ENCODE assay signal across 17 cellular contexts in the genomic region with DNA sequence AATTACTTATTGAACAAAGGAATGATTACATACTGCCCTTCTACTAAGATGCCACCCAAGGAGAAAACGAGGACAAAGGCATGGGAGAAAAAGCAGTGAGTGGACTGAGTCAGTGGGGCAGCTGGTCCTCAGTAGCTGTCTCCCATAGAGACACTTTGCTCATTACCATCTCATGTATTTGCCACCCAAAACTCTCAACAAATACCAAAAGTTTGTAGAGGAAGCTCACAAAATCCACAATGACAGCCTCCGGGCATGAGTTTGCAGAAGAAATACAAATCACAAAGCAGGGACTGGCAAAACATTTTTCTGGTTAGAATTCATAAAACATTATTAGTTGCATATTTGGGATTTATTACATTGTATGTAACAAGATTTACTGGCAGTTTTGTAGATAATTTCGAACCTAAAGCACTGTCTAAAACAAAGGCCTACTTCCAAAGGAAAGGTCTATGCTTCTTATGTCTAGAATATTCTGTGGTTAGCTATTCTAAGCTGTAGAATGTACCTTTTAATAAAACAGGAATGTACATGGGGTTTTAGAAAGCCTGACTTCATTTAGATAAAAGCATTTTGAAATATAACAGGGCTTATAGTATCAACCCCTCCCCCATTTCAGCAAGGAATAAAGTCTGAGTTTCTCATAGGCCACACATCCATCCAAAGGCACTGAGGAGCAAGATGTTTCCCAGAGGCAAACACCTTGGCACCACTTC. TPM values are rescaled to one million over a fixed set of nuclear protein-coding genes. Genes with fewer than 3 reads are reported as not detected.
"Had no signal": no experiment of that assay in that cellular context is flagged by ENCODE, and none has a peak within 500 bp of the region (broad histone marks: within the 10 kb centered on the region; RNA-seq: fewer than 3 reads in every experiment).

No MANE protein-coding gene starts in this region.

- DNase-seq: activated naive CD4-positive, alpha-beta T cell treated with anti-CD3 and anti-CD28 coated beads, Interleukin-2, amount 10 ng/mL, durations not matched to agents 7 days and 5 days; adrenal gland; head of caudate nucleus; islet precursor cell; mammary epithelial cell; mucosa of descending colon; natural killer cell; stimulated activated CD4-positive, alpha-beta T cell treated with anti-CD3 and anti-CD28 coated beads, Interleukin-15, amount 100 ng/mL, for 24 hours; stimulated activated CD4-positive, alpha-beta T cell treated with anti-CD3 and anti-CD28 coated beads, Interleukin-4, amount 100 ng/mL, for 4 hours; stimulated activated naive CD8-positive, alpha-beta T cell treated with anti-CD3 and anti-CD28 coated beads, Interleukin-15, amount 100 ng/mL, for 72 hours; T-helper 17 cell; testis had no signal

- H3K4me3 Mint-ChIP-seq: activated naive CD4-positive, alpha-beta T cell treated with anti-CD3 and anti-CD28 coated beads, Interleukin-2, amount 10 ng/mL, durations not matched to agents 7 days and 5 days; brain; central memory CD8-positive, alpha-beta T cell; dendritic cell treated with granulocyte-macrophage colony-stimulating factor and Interleukin-4, amounts not matched to agents 40 ng/mL and 50 ng/mL, for 4 days; natural killer cell; stimulated activated naive CD8-positive, alpha-beta T cell treated with anti-CD3 and anti-CD28 coated beads, Interleukin-15, amount 100 ng/mL, for 72 hours; T-helper 17 cell had no signal

- H3K9me3 ChIP-seq: adrenal gland, mucosa of descending colon, testis had no signal

- H3K27ac Mint-ChIP-seq: activated naive CD4-positive, alpha-beta T cell treated with anti-CD3 and anti-CD28 coated beads, Interleukin-2, amount 10 ng/mL, durations not matched to agents 7 days and 5 days; activated T-helper 2 cell treated with anti-CD3 and anti-CD28 coated beads, Interferon-gamma antibody, Interleukin-2, Interleukin-4, amounts not matched to agents 10 μg/mL and 5 μg/mL and 100 μg/mL, durations not matched to agents 14 hours and 24 hours and 36 hours; brain; dendritic cell treated with granulocyte-macrophage colony-stimulating factor and Interleukin-4, amounts not matched to agents 40 ng/mL and 50 ng/mL, for 4 days; natural killer cell; stimulated activated naive CD8-positive, alpha-beta T cell treated with anti-CD3 and anti-CD28 coated beads, Interleukin-15, amount 100 ng/mL, for 72 hours; T-helper 17 cell had no signal

- H3K4me3 ChIP-seq: adrenal gland, mucosa of descending colon, testis had no signal

- ATAC-seq: left lobe of liver; mucosa of descending colon; natural killer cell; stimulated activated naive CD8-positive, alpha-beta T cell treated with anti-CD3 and anti-CD28 coated beads, Interleukin-15, amount 100 ng/mL, for 72 hours; T-helper 17 cell had no signal

- H3K9me3 Mint-ChIP-seq: activated naive CD4-positive, alpha-beta T cell treated with anti-CD3 and anti-CD28 coated beads, Interleukin-2, amount 10 ng/mL, durations not matched to agents 7 days and 5 days; activated T-helper 2 cell treated with anti-CD3 and anti-CD28 coated beads, Interferon-gamma antibody, Interleukin-2, Interleukin-4, amounts not matched to agents 10 μg/mL and 5 μg/mL and 100 μg/mL, durations not matched to agents 14 hours and 24 hours and 36 hours; brain; dendritic cell treated with granulocyte-macrophage colony-stimulating factor and Interleukin-4, amounts not matched to agents 40 ng/mL and 50 ng/mL, for 4 days; stimulated activated naive CD8-positive, alpha-beta T cell treated with anti-CD3 and anti-CD28 coated beads, Interleukin-15, amount 100 ng/mL, for 72 hours had no signal

- H3K4me1 ChIP-seq: adrenal gland, testis had no signal

- H3K27ac ChIP-seq: adrenal gland, testis had no signal

- H3K27me3 Mint-ChIP-seq: activated naive CD4-positive, alpha-beta T cell treated with anti-CD3 and anti-CD28 coated beads, Interleukin-2, amount 10 ng/mL, durations not matched to agents 7 days and 5 days; brain; central memory CD8-positive, alpha-beta T cell; dendritic cell treated with granulocyte-macrophage colony-stimulating factor and Interleukin-4, amounts not matched to agents 40 ng/mL and 50 ng/mL, for 4 days; stimulated activated naive CD8-positive, alpha-beta T cell treated with anti-CD3 and anti-CD28 coated beads, Interleukin-15, amount 100 ng/mL, for 72 hours; T-helper 17 cell had no signal

- H3K36me3 ChIP-seq: adrenal gland had no signal

- H3K4me1 Mint-ChIP-seq: activated naive CD4-positive, alpha-beta T cell treated with anti-CD3 and anti-CD28 coated beads, Interleukin-2, amount 10 ng/mL, durations not matched to agents 7 days and 5 days; central memory CD8-positive, alpha-beta T cell; natural killer cell; stimulated activated naive CD8-positive, alpha-beta T cell treated with anti-CD3 and anti-CD28 coated beads, Interleukin-15, amount 100 ng/mL, for 72 hours; T-helper 17 cell had no signal

- H3K36me3 Mint-ChIP-seq: activated naive CD4-positive, alpha-beta T cell treated with anti-CD3 and anti-CD28 coated beads, Interleukin-2, amount 10 ng/mL, durations not matched to agents 7 days and 5 days; natural killer cell had no signal

- H3K27me3 ChIP-seq: adrenal gland, testis had no signal

RNA-seq across cellular contexts. Expression of a gene that starts 17.7 kb away (rescaled TPM):
- total RNA-seq: activated T-helper 2 cell treated with anti-CD3 and anti-CD28 coated beads, Interferon-gamma antibody, Interleukin-2, Interleukin-4, amounts not matched to agents 10 μg/mL and 5 μg/mL and 100 μg/mL, durations not matched to agents 14 hours and 24 hours and 36 hours; natural killer cell had no signal
